Comparison of ENCODE assay signal across 12 cellular contexts in genomic region chrX:2829469-2830246, GRCh38. TPM values are rescaled to one million over a fixed set of nuclear protein-coding genes. Genes with fewer than 3 reads are reported as not detected.
DNase-seq lines count a peak whose midpoint lies in the region; ATAC-seq and TF ChIP-seq lines count a peak whose summit lies in the region.
"Had no signal": no experiment of that assay in that cellular context is flagged by ENCODE, and none has a peak within 500 bp of the region (broad histone marks: within the 10 kb centered on the region; RNA-seq: fewer than 3 reads in every experiment).

No MANE protein-coding gene starts in this region.

- H3K9me3 ChIP-seq in A673 (ENCODE audit: low read depth, low read length, poor library complexity, severe bottlenecking): no peaks in the 10 kb centered on the region
- no peaks in the 10 kb centered on the region for H3K9me3 ChIP-seq in NT2/D1 (ENCODE audit: insufficient read depth, low read length)
- H3K9me3 ChIP-seq in neuronal stem cell (replicated peaks in 1 of 2; ENCODE audit: control insufficient read depth in 2 of 2, insufficient read depth in 1 of 2, low read depth in 1 of 2, low read length in 2 of 2): peaks cover 0 to 17% of the 10 kb centered on the region in 2 donors
- no peaks in the 10 kb centered on the region for H3K9me3 ChIP-seq in gastrocnemius medialis

- no peak overlapping the region for H3K23ac ChIP-seq in neuronal stem cell (ENCODE audit: low read depth, low read length, poor library complexity)

- CTCF ChIA-PET in A673 (lab: Charles Lee): no interaction called here

- ATAC-seq in HG03135 (IDR thresholded peaks at IDR 0.05; ENCODE audit: unreplicated experiment) (no peak), gastrocnemius medialis (no peak)
- ATAC-seq in stimulated activated naive B cell treated with anti-CD40 and anti-IgM and Interleukin-4, amounts not matched to agents 10 μg/mL and 1 μg/mL and 100 μg/mL, for 72 hours (replicated peaks): no peak
- ATAC-seq: CD8-positive, alpha-beta T cell had no signal

- no peaks in the 10 kb centered on the region for H3K9me3 Mint-ChIP-seq in stimulated activated naive B cell treated with anti-CD40 and anti-IgM and Interleukin-4, amounts not matched to agents 10 μg/mL and 1 μg/mL and 100 μg/mL, for 72 hours
- H3K9me3 Mint-ChIP-seq: activated T-cell treated with anti-CD3 and anti-CD28 coated beads, Interleukin-2, amount 50 U/mL, for 4 hours; CD8-positive, alpha-beta T cell had no signal

- no peaks in the 10 kb centered on the region for H3K36me3 Mint-ChIP-seq in stimulated activated naive B cell treated with anti-CD40 and anti-IgM and Interleukin-4, amounts not matched to agents 10 μg/mL and 1 μg/mL and 100 μg/mL, for 72 hours
- H3K36me3 Mint-ChIP-seq: CD8-positive, alpha-beta T cell had no signal

- no CpG with 5 or more reads among the region's 62 CpGs for WGBS in neuronal stem cell (ENCODE audit: extremely low coverage in 2 of 2, insufficient read length in 2 of 2, insufficient replicate concordance in 1 of 2), 2 donors

- TF ChIP-seq CTCF in A673 (conservative IDR thresholded peaks at IDR 0.05; ENCODE audit: low read depth, low read length) (no peak), fibroblast of villous mesenchyme (IDR thresholded peaks at IDR 0.05; ENCODE audit: insufficient read depth, low read depth, low read length) (no peak), gastrocnemius medialis (IDR thresholded peaks at IDR 0.05 in 4 of 5, conservative IDR thresholded peaks at IDR 0.05 in 1 of 5) (no peak)

- no peak overlapping the region for H4K91ac ChIP-seq in neuronal stem cell (ENCODE audit: low read depth, low read length, poor library complexity)

- H2AFZ ChIP-seq in neuronal stem cell (ENCODE audit: low read length): peak overlapping the region; percentile 92

- no peak for TF ChIP-seq POLR2A in gastrocnemius medialis (IDR thresholded peaks at IDR 0.05)

- H3K4me1 ChIP-seq in A673 (ENCODE audit: insufficient read depth, low read length, poor library complexity, severe bottlenecking) (no peaks in the 10 kb centered on the region), NT2/D1 (ENCODE audit: insufficient read depth, insufficient read length) (no peaks in the 10 kb centered on the region), neuronal stem cell (ENCODE audit: control insufficient read depth in 2 of 2, insufficient read depth in 1 of 2, low read depth in 1 of 2, low read length in 2 of 2) (peaks cover 5 to 15% of the 10 kb centered on the region in 2 donors), gastrocnemius medialis (no peaks in the 10 kb centered on the region)

- BruUV-seq in A673 (replicated peaks; lab: Mats Ljungman, UMichigan): no TSS peak

- no peak overlapping the region for H3K27ac Mint-ChIP-seq in stimulated activated naive B cell treated with anti-CD40 and anti-IgM and Interleukin-4, amounts not matched to agents 10 μg/mL and 1 μg/mL and 100 μg/mL, for 72 hours
- H3K27ac Mint-ChIP-seq: CD8-positive, alpha-beta T cell had no signal

- H3K14ac ChIP-seq in neuronal stem cell (ENCODE audit: low read length): no peak overlapping the region

- no peak overlapping the region for H2AK5ac ChIP-seq in neuronal stem cell (ENCODE audit: low read depth, low read length)

- no peak overlapping the region for H2BK12ac ChIP-seq in neuronal stem cell (ENCODE audit: low read length)

- H3K27me3 Mint-ChIP-seq in stimulated activated naive B cell treated with anti-CD40 and anti-IgM and Interleukin-4, amounts not matched to agents 10 μg/mL and 1 μg/mL and 100 μg/mL, for 72 hours: peaks cover 22 to 28% of the 10 kb centered on the region in 2 donors

- H3K79me1 ChIP-seq in neuronal stem cell (ENCODE audit: low read depth, low read length): no peaks in the 10 kb centered on the region

- no peak overlapping the region for H2BK5ac ChIP-seq in neuronal stem cell (ENCODE audit: low read length)

- H3K36me3 ChIP-seq in A673 (ENCODE audit: insufficient read depth, low read length, poor library complexity, severe bottlenecking) (no peaks in the 10 kb centered on the region), NT2/D1 (ENCODE audit: insufficient read depth, insufficient read length, low read length) (peaks cover 24% of the 10 kb centered on the region), neuronal stem cell (replicated peaks in 1 of 2; ENCODE audit: control insufficient read depth in 2 of 2, insufficient read depth in 2 of 2, low read length in 2 of 2) (peaks cover 0 to 36% of the 10 kb centered on the region in 2 donors), gastrocnemius medialis (no peaks in the 10 kb centered on the region)

- no peak for DNase-seq in A673 (ENCODE audit: low spot score)
- no peak for DNase-seq in NT2/D1 (ENCODE audit: low read depth, low spot score)
- DNase-seq in fibroblast of villous mesenchyme (ENCODE audit: low read depth): no peak
- DNase-seq in neuronal stem cell (ENCODE audit: low spot score): no peak
- no peak for DNase-seq in NCI-H187 (lab: John Stamatoyannopoulos, UW)
- no peak for DNase-seq in stimulated activated naive B cell treated with anti-CD40 and anti-IgM and Interleukin-4, amounts not matched to agents 10 μg/mL and 1 μg/mL and 100 μg/mL, for 72 hours
- no peak for DNase-seq in gastrocnemius medialis
- DNase-seq: activated T-cell treated with anti-CD3 and anti-CD28 coated beads, Interleukin-2, amount 50 U/mL, for 4 hours; foreskin melanocyte; NCI-H1930 had no signal

- peak overlapping the region; percentile 92 for H3K18ac ChIP-seq in neuronal stem cell (ENCODE audit: low read length)

- H3K4ac ChIP-seq in neuronal stem cell (ENCODE audit: low read length): no peak overlapping the region

- H3K27me3 ChIP-seq in A673 (replicated peaks; ENCODE audit: insufficient read depth, low read depth, low read length, poor library complexity) (no peaks in the 10 kb centered on the region), NT2/D1 (ENCODE audit: insufficient read depth, insufficient read length) (peaks cover 9% of the 10 kb centered on the region), neuronal stem cell (ENCODE audit: control insufficient read depth in 3 of 3, insufficient read depth in 3 of 3, low read depth in 1 of 3, low read length in 3 of 3) (no peaks in the 10 kb centered on the region), gastrocnemius medialis (peaks cover 0 to 38% (median 32%) of the 10 kb centered on the region in 3 donors)

- no peaks in the 10 kb centered on the region for H3K4me1 Mint-ChIP-seq in stimulated activated naive B cell treated with anti-CD40 and anti-IgM and Interleukin-4, amounts not matched to agents 10 μg/mL and 1 μg/mL and 100 μg/mL, for 72 hours

- H3K27ac ChIP-seq in A673 (ENCODE audit: low read depth, low read length, poor library complexity, severe bottlenecking) (peak overlapping the region; percentile 47), neuronal stem cell (replicated peaks; ENCODE audit: low read length) (no peak overlapping the region), gastrocnemius medialis (no peak overlapping the region)

- intact Hi-C loops in A673 (cut with micrococcal nuclease; ENCODE audit: unreplicated experiment) (no loop called here), gastrocnemius medialis (cut with DNase I; ENCODE audit: low total_unique reads) (no loop called here)

- no peak overlapping the region for H3K4me3 Mint-ChIP-seq in stimulated activated naive B cell treated with anti-CD40 and anti-IgM and Interleukin-4, amounts not matched to agents 10 μg/mL and 1 μg/mL and 100 μg/mL, for 72 hours
- H3K4me3 Mint-ChIP-seq: activated T-cell treated with anti-CD3 and anti-CD28 coated beads, Interleukin-2, amount 50 U/mL, for 4 hours; CD8-positive, alpha-beta T cell had no signal

- H3K4me3 ChIP-seq in A673 (ENCODE audit: low read depth, low read length, poor library complexity, severe bottlenecking) (peak overlapping the region; percentile 61), NT2/D1 (ENCODE audit: insufficient read length, low read depth) (peak overlapping the region; percentile 47), fibroblast of villous mesenchyme (ENCODE audit: low read depth, low read length) (peak overlapping the region; percentile 59), neuronal stem cell (ENCODE audit: low read length in 2 of 2) (peak overlapping the region; percentile 64 to 84), gastrocnemius medialis (peak overlapping the region in 1 of 4 donors; percentile 18)

- H3K9ac ChIP-seq in NT2/D1 (ENCODE audit: insufficient read length, low read depth): peak overlapping the region; percentile 67
- peak overlapping the region; percentile 88 for H3K9ac ChIP-seq in neuronal stem cell (ENCODE audit: low read depth, low read length, poor library complexity)

- POLR2A ChIA-PET in A673 (lab: Charles Lee; ENCODE audit: low non-redundant PET): no interaction called here

- no peak overlapping the region for H4K8ac ChIP-seq in neuronal stem cell (ENCODE audit: low read depth, low read length)

- no peak overlapping the region for H2BK15ac ChIP-seq in neuronal stem cell (ENCODE audit: low read length)

- no peak overlapping the region for H2BK120ac ChIP-seq in neuronal stem cell (ENCODE audit: low read depth, low read length)

- in situ Hi-C loops in gastrocnemius medialis (cut with MboI; ENCODE audit: low sequenced_read_pairs in 4 of 4): no loop called here

- peak overlapping the region; percentile 73 for H3K4me2 ChIP-seq in neuronal stem cell (ENCODE audit: insufficient read depth, low read length, poor library complexity, severe bottlenecking)

RNA-seq across cellular contexts. Expression of gene GYG2, which starts 0.9 kb away (rescaled TPM):
- 39.8 and 59.7 TPM in 2 replicates for total RNA-seq in A673 (2021)
- 3.5 and 3.9 TPM in 2 replicates for total RNA-seq in fibroblast of villous mesenchyme
- polyA plus RNA-seq in neuronal stem cell (2013, experiment 1 of 2): 37.5 TPM
- polyA plus RNA-seq in neuronal stem cell (2013, experiment 2 of 2): 34.3 TPM
- total RNA-seq in gastrocnemius medialis: under 1 TPM in 2 of 4 donors, not detected in 2; 0.67 to 0.92 TPM
- total RNA-seq: activated T-cell treated with anti-CD3 and anti-CD28 coated beads, Interleukin-2, amount 50 U/mL, for 4 hours; CD8-positive, alpha-beta T cell had no signal
